Comparison of ENCODE assay signal across 1 cellular context in the genomic region with DNA sequence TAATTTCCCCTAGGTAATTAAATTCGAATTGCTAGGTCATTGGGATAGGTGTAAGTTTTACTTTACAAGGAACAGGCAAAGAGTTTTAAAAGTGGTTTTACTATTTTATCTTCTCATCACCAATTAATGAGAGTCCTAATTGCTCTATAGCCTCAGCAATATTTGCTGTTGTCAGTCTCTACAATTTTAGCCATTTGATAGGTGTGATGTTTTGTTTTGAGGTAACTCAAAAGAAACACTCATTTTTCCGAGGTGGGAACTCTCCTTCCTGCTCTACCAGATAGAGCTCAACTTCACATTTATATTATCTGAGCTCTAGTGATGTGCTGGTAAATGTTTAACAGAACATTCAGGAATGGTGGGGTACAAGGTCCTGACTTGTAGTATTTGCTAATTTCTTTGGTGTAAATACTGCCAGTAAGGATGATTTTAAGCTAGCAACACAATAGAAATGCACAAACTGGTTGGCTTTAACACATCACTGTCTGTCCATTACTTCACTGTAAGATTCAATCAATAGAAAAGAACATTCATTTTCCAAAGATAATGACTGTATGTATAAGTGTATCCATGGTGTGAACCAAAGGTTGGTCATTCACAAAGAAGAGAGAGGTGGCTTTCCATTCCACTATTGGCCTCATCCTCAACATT.
TF ChIP-seq lines count a peak whose summit lies in the region.

No MANE protein-coding gene starts in this region.

TF ChIP-seq in HepG2, 621 proteins besides CTCF, POLR2A, EP300 and RAD21 (continued from another document):
- TF ChIP-seq, protein P1, sequence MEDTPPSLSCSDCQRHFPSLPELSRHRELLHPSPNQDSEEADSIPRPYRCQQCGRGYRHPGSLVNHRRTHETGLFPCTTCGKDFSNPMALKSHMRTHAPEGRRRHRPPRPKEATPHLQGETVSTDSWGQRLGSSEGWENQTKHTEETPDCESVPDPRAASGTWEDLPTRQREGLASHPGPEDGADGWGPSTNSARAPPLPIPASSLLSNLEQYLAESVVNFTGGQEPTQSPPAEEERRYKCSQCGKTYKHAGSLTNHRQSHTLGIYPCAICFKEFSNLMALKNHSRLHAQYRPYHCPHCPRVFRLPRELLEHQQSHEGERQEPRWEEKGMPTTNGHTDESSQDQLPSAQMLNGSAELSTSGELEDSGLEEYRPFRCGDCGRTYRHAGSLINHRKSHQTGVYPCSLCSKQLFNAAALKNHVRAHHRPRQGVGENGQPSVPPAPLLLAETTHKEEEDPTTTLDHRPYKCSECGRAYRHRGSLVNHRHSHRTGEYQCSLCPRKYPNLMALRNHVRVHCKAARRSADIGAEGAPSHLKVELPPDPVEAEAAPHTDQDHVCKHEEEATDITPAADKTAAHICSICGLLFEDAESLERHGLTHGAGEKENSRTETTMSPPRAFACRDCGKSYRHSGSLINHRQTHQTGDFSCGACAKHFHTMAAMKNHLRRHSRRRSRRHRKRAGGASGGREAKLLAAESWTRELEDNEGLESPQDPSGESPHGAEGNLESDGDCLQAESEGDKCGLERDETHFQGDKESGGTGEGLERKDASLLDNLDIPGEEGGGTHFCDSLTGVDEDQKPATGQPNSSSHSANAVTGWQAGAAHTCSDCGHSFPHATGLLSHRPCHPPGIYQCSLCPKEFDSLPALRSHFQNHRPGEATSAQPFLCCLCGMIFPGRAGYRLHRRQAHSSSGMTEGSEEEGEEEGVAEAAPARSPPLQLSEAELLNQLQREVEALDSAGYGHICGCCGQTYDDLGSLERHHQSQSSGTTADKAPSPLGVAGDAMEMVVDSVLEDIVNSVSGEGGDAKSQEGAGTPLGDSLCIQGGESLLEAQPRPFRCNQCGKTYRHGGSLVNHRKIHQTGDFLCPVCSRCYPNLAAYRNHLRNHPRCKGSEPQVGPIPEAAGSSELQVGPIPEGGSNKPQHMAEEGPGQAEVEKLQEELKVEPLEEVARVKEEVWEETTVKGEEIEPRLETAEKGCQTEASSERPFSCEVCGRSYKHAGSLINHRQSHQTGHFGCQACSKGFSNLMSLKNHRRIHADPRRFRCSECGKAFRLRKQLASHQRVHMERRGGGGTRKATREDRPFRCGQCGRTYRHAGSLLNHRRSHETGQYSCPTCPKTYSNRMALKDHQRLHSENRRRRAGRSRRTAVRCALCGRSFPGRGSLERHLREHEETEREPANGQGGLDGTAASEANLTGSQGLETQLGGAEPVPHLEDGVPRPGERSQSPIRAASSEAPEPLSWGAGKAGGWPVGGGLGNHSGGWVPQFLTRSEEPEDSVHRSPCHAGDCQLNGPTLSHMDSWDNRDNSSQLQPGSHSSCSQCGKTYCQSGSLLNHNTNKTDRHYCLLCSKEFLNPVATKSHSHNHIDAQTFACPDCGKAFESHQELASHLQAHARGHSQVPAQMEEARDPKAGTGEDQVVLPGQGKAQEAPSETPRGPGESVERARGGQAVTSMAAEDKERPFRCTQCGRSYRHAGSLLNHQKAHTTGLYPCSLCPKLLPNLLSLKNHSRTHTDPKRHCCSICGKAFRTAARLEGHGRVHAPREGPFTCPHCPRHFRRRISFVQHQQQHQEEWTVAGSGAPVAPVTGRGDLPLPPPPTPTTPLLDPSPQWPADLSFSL (CRISPR knock-in tag; IDR thresholded peaks at IDR 0.05) = peak; percentile 58; the same call in 1 of the 2 replicates
- TF ChIP-seq, protein P2, sequence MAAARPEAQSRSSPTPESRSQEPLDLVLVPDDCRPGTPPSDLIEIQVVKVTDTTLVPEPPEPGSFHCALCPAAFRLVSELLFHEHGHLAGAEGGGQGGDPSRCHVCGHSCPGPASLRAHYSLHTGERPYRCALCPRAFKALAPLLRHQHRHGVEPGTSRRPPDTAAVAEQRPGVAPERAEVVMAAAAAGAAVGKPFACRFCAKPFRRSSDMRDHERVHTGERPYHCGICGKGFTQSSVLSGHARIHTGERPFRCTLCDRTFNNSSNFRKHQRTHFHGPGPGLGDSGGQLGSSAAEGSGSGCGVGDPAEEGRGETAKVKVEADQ (CRISPR knock-in tag; IDR thresholded peaks at IDR 0.05; ENCODE audit: borderline replicate concordance) = no peak
- no peak for TF ChIP-seq ZNF143 (CRISPR knock-in tag; IDR thresholded peaks at IDR 0.05)
- peak; percentile 50; the same call in 1 of the 2 replicates for TF ChIP-seq RFX5 (IDR thresholded peaks at IDR 0.05; ENCODE audit: low read depth, low read length)
- TF ChIP-seq ZNF644 (CRISPR knock-in tag; IDR thresholded peaks at IDR 0.05; ENCODE audit: low read depth) = peak; percentile 74
- peak; percentile 10 for TF ChIP-seq TEAD3 (CRISPR knock-in tag; optimal IDR thresholded peaks at IDR 0.05; ENCODE audit: borderline replicate concordance)
- peak; percentile 73 for TF ChIP-seq BCL6 (CRISPR knock-in tag; IDR thresholded peaks at IDR 0.05)
- TF ChIP-seq ARID3A (IDR thresholded peaks at IDR 0.05; ENCODE audit: low read depth, low read length) = peak; percentile 85
- no peak for TF ChIP-seq ZNF75D (CRISPR knock-in tag; IDR thresholded peaks at IDR 0.05; ENCODE audit: borderline replicate concordance)
- 0 out of 2 replicates have a peak, but pooled peaks have one; percentile 38 for TF ChIP-seq NCOA1 (CRISPR knock-in tag; IDR thresholded peaks at IDR 0.05)
- peak; percentile 66; the same call in 1 of the 2 replicates for TF ChIP-seq HNRNPUL1 (IDR thresholded peaks at IDR 0.05; ENCODE audit: low read depth, low read length)
- TF ChIP-seq POGZ (CRISPR knock-in tag; IDR thresholded peaks at IDR 0.05) = 0 out of 2 replicates have a peak, but pooled peaks have one; percentile 49
- no peak for TF ChIP-seq ZNF20 (CRISPR knock-in tag; IDR thresholded peaks at IDR 0.05)
- TF ChIP-seq KDM6A (CRISPR knock-in tag; IDR thresholded peaks at IDR 0.05; ENCODE audit: low read depth) = peak; percentile 94
- TF ChIP-seq TCF7 (IDR thresholded peaks at IDR 0.05; ENCODE audit: low read depth) = no peak
- TF ChIP-seq THRA (CRISPR knock-in tag; IDR thresholded peaks at IDR 0.05; ENCODE audit: borderline replicate concordance) = peak; percentile 11; the same call in 1 of the 2 replicates
- no peak for TF ChIP-seq ZNF605 (CRISPR knock-in tag; IDR thresholded peaks at IDR 0.05)
- TF ChIP-seq ATRX (CRISPR knock-in tag; IDR thresholded peaks at IDR 0.05; ENCODE audit: borderline replicate concordance) = no peak
- 0 out of 2 replicates have a peak, but pooled peaks have one; percentile 30 for TF ChIP-seq KAT8 (CRISPR knock-in tag; IDR thresholded peaks at IDR 0.05)
- TF ChIP-seq ZNF543 (CRISPR knock-in tag; IDR thresholded peaks at IDR 0.05) = no peak
- peak; percentile 32; the same call in 1 of the 2 replicates for TF ChIP-seq HDAC1 (CRISPR knock-in tag; IDR thresholded peaks at IDR 0.05)
- no peak for TF ChIP-seq SOX13 (IDR thresholded peaks at IDR 0.05)
- TF ChIP-seq SOX13 (CRISPR knock-in tag; conservative IDR thresholded peaks at IDR 0.05 in 1 of 2, IDR thresholded peaks at IDR 0.05 in 1 of 2) = peak in 1 of 2 experiments; percentile 87; a peak in 2 of 4 replicates
- TF ChIP-seq ZBTB33 (CRISPR knock-in tag; IDR thresholded peaks at IDR 0.05) = no peak
- TF ChIP-seq SCMH1 (CRISPR knock-in tag; IDR thresholded peaks at IDR 0.05; ENCODE audit: borderline replicate concordance) = no peak
- peak; percentile 27; the same call in 1 of the 2 replicates for TF ChIP-seq HNF4G (IDR thresholded peaks at IDR 0.05; ENCODE audit: borderline replicate concordance, low read depth, low read length)
- TF ChIP-seq HNF4G (CRISPR knock-in tag; IDR thresholded peaks at IDR 0.05; ENCODE audit: borderline replicate concordance, low read depth) = no peak
- no peak; the same call in 1 of the 2 replicates for TF ChIP-seq ATF1 (CRISPR knock-in tag; IDR thresholded peaks at IDR 0.05)
- TF ChIP-seq NFKB2 (CRISPR knock-in tag; IDR thresholded peaks at IDR 0.05; ENCODE audit: borderline replicate concordance) = no peak
